In genomic region chr3:82133070-82133606, GRCh38 we compare ENCODE assay signal across 8 cellular contexts.
DNase-seq lines count a peak whose midpoint lies in the region; ATAC-seq, FAIRE-seq and TF ChIP-seq lines count a peak whose summit lies in the region.

No MANE protein-coding gene starts in this region.

- CTCF ChIA-PET in Caco-2 (lab: Charles Lee) = no interaction called here

- ATAC-seq in GM19035 (IDR thresholded peaks at IDR 0.05; ENCODE audit: unreplicated experiment) (peak; percentile 86), HG03097 (IDR thresholded peaks at IDR 0.05; ENCODE audit: low FRiP score, unreplicated experiment) (peak; percentile 84)

- H3K4me3 ChIP-seq in Caco-2 (ENCODE audit: low read depth, low read length) = no peak overlapping the region
- H3K4me3 ChIP-seq in osteoblast (ENCODE audit: insufficient read depth, low read length) = no peak overlapping the region

- DNase-seq in Caco-2 = peak; percentile 40 to 57
- peak; percentile 38 for DNase-seq in NCI-H69 (lab: John Stamatoyannopoulos, UW)
- DNase-seq in activated T-cell treated with anti-CD3 and anti-CD28 coated beads for 48 hours (ENCODE audit: low read depth) = peak; percentile 8
- peak in 1 of 2 donors; percentile 22 for DNase-seq in frontal cortex (ENCODE audit: low spot score in 2 of 2)
- DNase-seq in osteoblast (ENCODE audit: insufficient read length, low spot score, missing footprints) = peak; percentile 83
- no peak for DNase-seq in cortex of kidney (lab: John Stamatoyannopoulos, UW)

- no peak overlapping the region for H3K4me2 ChIP-seq in osteoblast (ENCODE audit: insufficient read depth, low read length)

- H3K4me3 Mint-ChIP-seq in Caco-2 (ENCODE audit: unreplicated experiment) = no peak overlapping the region

- no peak overlapping the region for H3K27ac Mint-ChIP-seq in Caco-2 (ENCODE audit: unreplicated experiment)

- H3K27ac ChIP-seq in osteoblast (ENCODE audit: low read depth, low read length) = no peak overlapping the region

- peak; percentile 73 to 81 for TF ChIP-seq CTCF in Caco-2 (IDR thresholded peaks at IDR 0.05; ENCODE audit: insufficient read depth in 1 of 2, low read depth in 1 of 2, low read length in 1 of 2, severe bottlenecking in 1 of 2, unreplicated experiment in 1 of 2)
- TF ChIP-seq CTCF in osteoblast (IDR thresholded peaks at IDR 0.05; ENCODE audit: extremely low read depth, low read depth, low read length) = peak; percentile 86

- H3K9me3 ChIP-seq in Caco-2 = no peaks in the 10 kb centered on the region
- no peaks in the 10 kb centered on the region for H3K9me3 ChIP-seq in osteoblast (ENCODE audit: low read depth, low read length)

- H3K36me3 Mint-ChIP-seq in Caco-2 (ENCODE audit: insufficient read depth, unreplicated experiment) = no peaks in the 10 kb centered on the region

- H2AFZ ChIP-seq in osteoblast (ENCODE audit: low read length) = no peak overlapping the region

- no peaks in the 10 kb centered on the region for H3K79me2 ChIP-seq in osteoblast (ENCODE audit: insufficient read depth, low read length)

- intact Hi-C loops in Caco-2 (cut with micrococcal nuclease; ENCODE audit: unreplicated experiment) = loop anchor here (1.0 to 10.0 kb wide), 6 partner anchors 138 to 708 kb away; no protein-coding TSS in a partner anchor

- no peaks in the 10 kb centered on the region for H3K9me3 Mint-ChIP-seq in Caco-2 (ENCODE audit: unreplicated experiment)

- H4K20me1 ChIP-seq in osteoblast (ENCODE audit: insufficient read depth, low read length) = no peaks in the 10 kb centered on the region

- POLR2A ChIA-PET in Caco-2 (lab: Charles Lee) = no interaction called here

- FAIRE-seq in frontal cortex (lab: Jason Lieb, UNC) = peak; percentile 21

- no peaks in the 10 kb centered on the region for H3K27me3 ChIP-seq in Caco-2 (replicated peaks; ENCODE audit: control insufficient read depth, insufficient read depth, low read length)
- H3K27me3 ChIP-seq in osteoblast (ENCODE audit: insufficient read depth, low read length) = no peaks in the 10 kb centered on the region

- no peaks in the 10 kb centered on the region for H3K27me3 Mint-ChIP-seq in Caco-2 (ENCODE audit: insufficient read depth, unreplicated experiment)

- H3K36me3 ChIP-seq in Caco-2 (ENCODE audit: control insufficient read depth, insufficient read depth, low read length) = no peaks in the 10 kb centered on the region
- H3K36me3 ChIP-seq in osteoblast (ENCODE audit: insufficient read depth, low read length) = no peaks in the 10 kb centered on the region

- BruUV-seq in Caco-2 (replicated peaks; lab: Mats Ljungman, UMichigan) = no TSS peak

- no peaks in the 10 kb centered on the region for H3K4me1 Mint-ChIP-seq in Caco-2 (ENCODE audit: low read depth, unreplicated experiment)

- H3K4me1 ChIP-seq in Caco-2 (no peaks in the 10 kb centered on the region), osteoblast (ENCODE audit: insufficient read depth, low read length) (no peaks in the 10 kb centered on the region)
